Comparison of ENCODE assay signal across 20 cellular contexts in genomic region chr19:2139385-2140192, GRCh38. TPM values are rescaled to one million over a fixed set of nuclear protein-coding genes. Genes with fewer than 3 reads are reported as not detected.
DNase-seq lines count a peak whose midpoint lies in the region; ATAC-seq, FAIRE-seq and TF ChIP-seq lines count a peak whose summit lies in the region.
"Had no signal": no experiment of that assay in that cellular context is flagged by ENCODE, and none has a peak within 500 bp of the region (broad histone marks: within the 10 kb centered on the region; RNA-seq: fewer than 3 reads in every experiment).

No MANE protein-coding gene starts in this region.

- H3K9me3 ChIP-seq in IMR-90 (ENCODE audit: control insufficient read depth, insufficient read depth, low read length) = no peaks in the 10 kb centered on the region
- H3K9me3 ChIP-seq in H1 (ENCODE audit: insufficient read depth in 2 of 2, low read depth in 1 of 2, low read length in 1 of 2) = no peaks in the 10 kb centered on the region
- H3K9me3 ChIP-seq in psoas muscle = no peaks in the 10 kb centered on the region
- H3K9me3 ChIP-seq in thyroid gland = no peaks in the 10 kb centered on the region
- H3K9me3 ChIP-seq: adrenal gland, prostate gland, SK-N-SH, tibial nerve had no signal

- no peaks in the 10 kb centered on the region for H3K27me3 ChIP-seq in IMR-90 (ENCODE audit: control insufficient read depth, insufficient read depth, low read length)
- no peaks in the 10 kb centered on the region; a peak in 1 of 7 replicates for H3K27me3 ChIP-seq in H1 (replicated peaks in 1 of 4; ENCODE audit: control insufficient read depth in 3 of 4, extremely low read depth in 1 of 4, insufficient read depth in 3 of 4, low read length in 3 of 4)
- no peaks in the 10 kb centered on the region for H3K27me3 ChIP-seq in psoas muscle (ENCODE audit: insufficient read depth in 3 of 3, low read length in 2 of 3)
- H3K27me3 ChIP-seq in thyroid gland = no peaks in the 10 kb centered on the region
- H3K27me3 ChIP-seq: adrenal gland, tibial nerve had no signal

- H3K14ac ChIP-seq in IMR-90 (replicated peaks; ENCODE audit: low read depth, low read length) = no peak overlapping the region
- no peak overlapping the region for H3K14ac ChIP-seq in H1 (ENCODE audit: insufficient read length)

- TF ChIP-seq CTCF in IMR-90 (conservative IDR thresholded peaks at IDR 0.05; ENCODE audit: low read depth, low read length) (no peak), H1 (IDR thresholded peaks at IDR 0.05; ENCODE audit: control extremely low read depth in 1 of 3, insufficient read depth in 1 of 3, low read depth in 1 of 3, low read length in 3 of 3) (no peak), psoas muscle (IDR thresholded peaks at IDR 0.05) (no peak), thyroid gland (IDR thresholded peaks at IDR 0.05) (no peak)

- H4K8ac ChIP-seq in IMR-90 (ENCODE audit: low read depth in 2 of 2, low read length in 2 of 2) (no peak overlapping the region), H1 (ENCODE audit: extremely low read depth, insufficient read depth, low read length) (no peak overlapping the region)

- peaks cover 91% of the 10 kb centered on the region for H4K20me1 ChIP-seq in IMR-90 (ENCODE audit: insufficient read depth, low read length)
- peaks cover 24 to 27% of the 10 kb centered on the region in 2 experiments for H4K20me1 ChIP-seq in H1 (replicated peaks in 1 of 2; ENCODE audit: control insufficient read depth in 1 of 2, insufficient read depth in 2 of 2, low read length in 2 of 2)

- TF ChIP-seq POLR2A in IMR-90 (IDR thresholded peaks at IDR 0.05; ENCODE audit: low read depth, low read length) (no peak), H1 (IDR thresholded peaks at IDR 0.05; ENCODE audit: control extremely low read depth in 1 of 2, low read depth in 2 of 2, low read length in 2 of 2) (no peak), thyroid gland (IDR thresholded peaks at IDR 0.05) (no peak)

- peak overlapping the region; percentile 78 for H2AK9ac ChIP-seq in IMR-90 (replicated peaks; ENCODE audit: low read depth, low read length, poor library complexity)

- no peak overlapping the region for H2BK12ac ChIP-seq in H1 (ENCODE audit: low read depth, low read length)

- H3K4me1 ChIP-seq in IMR-90 (ENCODE audit: control insufficient read depth, insufficient read depth, low read length) (no peaks in the 10 kb centered on the region), H1 (replicated peaks in 1 of 4; ENCODE audit: control insufficient read depth in 3 of 4, insufficient read depth in 4 of 4, low read length in 3 of 4) (no peaks in the 10 kb centered on the region), psoas muscle (peaks cover 33% of the 10 kb centered on the region), thyroid gland (peaks cover 0 to 4% of the 10 kb centered on the region in 2 donors)
- H3K4me1 ChIP-seq: adrenal gland, prostate gland had no signal

- H4K5ac ChIP-seq in IMR-90 (ENCODE audit: low read depth, low read length) (no peak overlapping the region), H1 (ENCODE audit: insufficient read length, low read depth, low read length) (no peak overlapping the region)

- H3K23me2 ChIP-seq in H1 (ENCODE audit: low read depth, low read length) = no peaks in the 10 kb centered on the region

- intact Hi-C loops in IMR-90 (cut with micrococcal nuclease) (no loop called here), psoas muscle (cut with DNase I) (no loop called here), thyroid gland (cut with DNase I) (loop anchor here (10.0 kb wide), 1 partner anchor 255 kb away; no protein-coding TSS in a partner anchor)

- ATAC-seq in IMR-90 (ENCODE audit: low read depth) (no peak), psoas muscle (no peak)
- ATAC-seq: naive thymus-derived CD8-positive, alpha-beta T cell had no signal

- H2BK15ac ChIP-seq in IMR-90 (ENCODE audit: low read depth, low read length) (no peak overlapping the region), H1 (ENCODE audit: low read length) (no peak overlapping the region)

- H2AFZ ChIP-seq in IMR-90 (replicated peaks; ENCODE audit: low read length, poor library complexity) (no peak overlapping the region), H1 (ENCODE audit: low read length) (no peak overlapping the region)

- BruUV-seq in IMR-90 (replicated peaks; lab: Mats Ljungman, UMichigan) = no TSS peak

- H3K18ac ChIP-seq in IMR-90 (ENCODE audit: low read depth, low read length) (no peak overlapping the region), H1 (ENCODE audit: extremely low read depth, low read length) (no peak overlapping the region)

- TF ChIP-seq EP300 in H1 (IDR thresholded peaks at IDR 0.05; ENCODE audit: borderline replicate concordance in 1 of 2, low read depth in 2 of 2, low read length in 2 of 2) = no peak

- H2BK120ac ChIP-seq in IMR-90 (ENCODE audit: low read depth, low read length) (no peak overlapping the region), H1 (replicated peaks; ENCODE audit: low read depth, low read length) (no peak overlapping the region)

- H2BK20ac ChIP-seq in IMR-90 (ENCODE audit: low read depth, low read length) (no peak overlapping the region), H1 (ENCODE audit: low read length) (no peak overlapping the region)

- H3K4me3 ChIP-seq in IMR-90 (ENCODE audit: insufficient read depth, low read depth, low read length) (no peak overlapping the region), H1 (ENCODE audit: extremely low read depth in 1 of 4, insufficient read depth in 2 of 4, low read depth in 3 of 4, low read length in 4 of 4) (no peak overlapping the region), psoas muscle (no peak overlapping the region), thyroid gland (replicated peaks in 1 of 3) (no peak overlapping the region)
- H3K4me3 ChIP-seq: adrenal gland, coronary artery, prostate gland, smooth muscle cell, tibial nerve had no signal

- 100% methylated on average over 1 of the region's 23 CpGs; no CpG with 5 or more reads in 1 of the 2 experiments for WGBS in IMR-90 (ENCODE audit: extremely low coverage in 2 of 2, insufficient read length in 1 of 2), 2 experiments
- WGBS in H1 (ENCODE audit: extremely low coverage in 1 of 2, insufficient coverage in 1 of 2, insufficient read length in 1 of 2, insufficient replicate concordance in 2 of 2, low coverage in 1 of 2, low lambda C conversion rate in 2 of 2, missing lambda C conversion rate in 1 of 2), 2 experiments = 90% methylated on average over 23 of the region's 23 CpGs; no CpG with 5 or more reads in 1 of the 2 experiments
- 60 to 74% (median 63%) methylated on average over 22 to 23 of the region's 23 CpGs for WGBS in psoas muscle, 3 donors
- WGBS in thyroid gland, 2 donors = 89 to 91% methylated on average over 17 to 23 of the region's 23 CpGs

- no peak overlapping the region for H2BK5ac ChIP-seq in IMR-90 (ENCODE audit: low read depth, low read length, poor library complexity, severe bottlenecking)
- 0 out of 2 replicates have a peak overlapping the region, but pooled peaks have one; percentile 5 for H2BK5ac ChIP-seq in H1 (ENCODE audit: low read depth, low read length)

- H3K23ac ChIP-seq in IMR-90 (ENCODE audit: low read depth, low read length) = no peak overlapping the region
- H3K23ac ChIP-seq in H1 (ENCODE audit: insufficient read length) = no peak overlapping the region

- H2AK5ac ChIP-seq in IMR-90 (ENCODE audit: low read depth, low read length) = no peak overlapping the region
- no peak overlapping the region for H2AK5ac ChIP-seq in H1 (ENCODE audit: low read depth, low read length)

- in situ Hi-C loops in IMR-90 (cut with MboI; ENCODE audit: low sequenced_read_pairs) = no loop called here

- H3K79me1 ChIP-seq in IMR-90 (ENCODE audit: low read depth in 1 of 2, low read length in 2 of 2) (peaks cover 13 to 47% of the 10 kb centered on the region in 2 experiments), H1 (ENCODE audit: low read depth, low read length) (peaks cover 8% of the 10 kb centered on the region)

- peaks cover 37% of the 10 kb centered on the region for H3K36me3 ChIP-seq in IMR-90 (ENCODE audit: control insufficient read depth, insufficient read depth, low read length)
- peaks cover 9 to 22% (median 13%) of the 10 kb centered on the region in 4 experiments; a peak in 5 of 8 replicates for H3K36me3 ChIP-seq in H1 (ENCODE audit: control insufficient read depth in 2 of 4, insufficient read depth in 4 of 4, low read length in 3 of 4)
- H3K36me3 ChIP-seq in psoas muscle (ENCODE audit: insufficient read depth in 1 of 2, low read depth in 1 of 2) = peaks cover 0 to 42% of the 10 kb centered on the region in 2 donors
- H3K36me3 ChIP-seq in thyroid gland = peaks cover 20 to 26% of the 10 kb centered on the region in 2 donors

- H3K4me2 ChIP-seq in IMR-90 (ENCODE audit: low read depth, low read length) = no peak overlapping the region
- H3K4me2 ChIP-seq in H1 (ENCODE audit: insufficient read depth in 1 of 2, low read depth in 2 of 2, low read length in 2 of 2) = no peak overlapping the region
- H3K4me2 ChIP-seq: SK-N-SH, smooth muscle cell had no signal

- dilution Hi-C loops in IMR-90 (cut with HindIII; ENCODE audit: low sequenced_read_pairs, unreplicated experiment) = no loop called here

- peaks cover 6 to 68% of the 10 kb centered on the region in 2 experiments; a peak in 3 of 4 replicates for H3K79me2 ChIP-seq in H1 (ENCODE audit: control insufficient read depth in 1 of 2, insufficient read depth in 2 of 2, low read length in 2 of 2)

- no peak for FAIRE-seq in H1 (lab: Jason Lieb, UNC)

- POLR2A ChIA-PET in IMR-90 (lab: Charles Lee; ENCODE audit: unreplicated experiment) (no interaction called here), H1 (lab: Charles Lee; ENCODE audit: partially characterized antibody) (interaction anchor here (0.6 kb wide), 1 partner anchor 289 kb away, joined by 6 read pairs; no protein-coding TSS in a partner anchor)

- DNase-seq in IMR-90 = no peak
- no peak for DNase-seq in H1 (ENCODE audit: low read depth in 1 of 2, low spot score in 2 of 2)
- DNase-seq in psoas muscle = no peak
- DNase-seq in T1000 (lab: John Stamatoyannopoulos, UW) = no peak
- no peak for DNase-seq in thyroid gland
- DNase-seq: activated CD4-positive, alpha-beta T cell treated with anti-CD3 and anti-CD28 coated beads, Interleukin-2, amount 50 U/mL, for 4 hours; adrenal gland; CD8-positive, alpha-beta memory T cell; DMS79 treated with DMSO at 0.1 percent for 48 hours; HCEC 1CT; Karpas-422; naive thymus-derived CD8-positive, alpha-beta T cell; NCI-H1930; NCI-H524 treated with DMSO at 0.1 percent for 48 hours; SK-N-SH; stimulated activated CD4-positive, alpha-beta T cell treated with anti-CD3 and anti-CD28 coated beads, Interleukin-2, amount 100 ng/mL, for 48 hours had no signal

- CTCF ChIA-PET in IMR-90 (lab: Yijun Ruan, JAX) (no interaction called here), H1 (lab: Charles Lee; ENCODE audit: partially characterized antibody) (no interaction called here)

- no peak for TF ChIP-seq RAD21 in IMR-90 (IDR thresholded peaks at IDR 0.05; ENCODE audit: low read length)
- TF ChIP-seq RAD21 in H1 (IDR thresholded peaks at IDR 0.05 in 1 of 2, conservative IDR thresholded peaks at IDR 0.05 in 1 of 2; ENCODE audit: low read depth in 2 of 2, low read length in 2 of 2) = no peak

- no peak overlapping the region for H3K9ac ChIP-seq in IMR-90 (ENCODE audit: low read depth, low read length)
- no peak overlapping the region for H3K9ac ChIP-seq in H1 (replicated peaks in 1 of 4; ENCODE audit: extremely low read depth in 1 of 4, low read depth in 3 of 4, low read length in 3 of 4)
- H3K9ac ChIP-seq: SK-N-SH had no signal

- H4K91ac ChIP-seq in IMR-90 (ENCODE audit: insufficient read depth, low read depth, low read length) = no peak overlapping the region
- no peak overlapping the region for H4K91ac ChIP-seq in H1 (replicated peaks; ENCODE audit: insufficient read length, low read length)

- H3K27ac ChIP-seq in IMR-90 (ENCODE audit: insufficient read depth, low read length) (no peak overlapping the region), H1 (ENCODE audit: low read depth, low read length) (no peak overlapping the region), psoas muscle (peak overlapping the region; percentile 84), thyroid gland (no peak overlapping the region)
- H3K27ac ChIP-seq: adrenal gland, coronary artery, prostate gland, tibial nerve had no signal

- H3K4ac ChIP-seq in IMR-90 (ENCODE audit: low read depth, low read length) = no peak overlapping the region
- H3K4ac ChIP-seq in H1 (replicated peaks; ENCODE audit: insufficient read length, low read depth, low read length) = no peak overlapping the region

- H3K56ac ChIP-seq in IMR-90 (ENCODE audit: extremely low read depth, insufficient read depth, low read length) (no peak overlapping the region), H1 (replicated peaks; ENCODE audit: insufficient read length, low read depth, low read length) (no peak overlapping the region)

- no peaks in the 10 kb centered on the region for H3K9me1 ChIP-seq in IMR-90 (ENCODE audit: insufficient read depth, low read length)

RNA-seq across cellular contexts. Expression of gene AP3D1, which starts 11.8 kb away (rescaled TPM):
- 75.3 and 76.1 TPM in 2 replicates for total RNA-seq in IMR-90 (2012; rRNA removed)
- 129 and 132 TPM in 2 replicates for polyA plus RNA-seq in IMR-90 (2012; rRNA removed)
- polyA plus RNA-seq in IMR-90 (2012; cell fraction: cytosol; rRNA removed) = 112 and 149 TPM in 2 replicates
- polyA plus RNA-seq in IMR-90 (2012; cell fraction: nucleus; rRNA removed; ENCODE audit: low replicate concordance) = 165 and 397 TPM in 2 replicates
- 174 and 184 TPM in 2 replicates for total RNA-seq in H1 (2021; fragmentation: NEBNext Ultra II Directional; extraction: Animal tissue kit (Norgen Biotek cat#: 25700))
- polyA plus RNA-seq in H1 (2011; rRNA removed) = 161 and 227 TPM in 2 replicates
- polyA plus RNA-seq in H1 (2011; cell fraction: cytosol; rRNA removed) = 140 TPM
- 430 TPM for polyA plus RNA-seq in H1 (2011; cell fraction: nucleus; rRNA removed)
- 183 to 246 TPM (median 225 TPM) in 4 replicates for polyA plus RNA-seq in H1 (2012, experiment 1 of 2)
- 177 TPM for polyA plus RNA-seq in H1 (2012, experiment 2 of 2)
- polyA plus RNA-seq in H1 (2013, experiment 1 of 2) = 94.5 TPM
- polyA plus RNA-seq in H1 (2013, experiment 2 of 2) = 89.2 TPM
- polyA minus RNA-seq in H1 (2011; rRNA and poly(A)+ RNA removed) = 225 and 237 TPM in 2 replicates
- polyA minus RNA-seq in H1 (2011; cell fraction: cytosol; rRNA and poly(A)+ RNA removed) = 139 TPM
- 125 TPM for polyA minus RNA-seq in H1 (2011; cell fraction: nucleus; rRNA and poly(A)+ RNA removed)
- 100 to 1,000 TPM in 2 of 4 donors, 10 to 100 TPM in 2; 71.9 to 103 (median 91.4) TPM for total RNA-seq in psoas muscle
- polyA plus RNA-seq in psoas muscle = 100 to 1,000 TPM in 1 of 3 donors, 10 to 100 TPM in 2; 51.5 to 120 (median 76.0) TPM
- 100 to 1,000 TPM in 3 of 4 donors, 10 to 100 TPM in 1; 62.5 to 121 (median 118) TPM for total RNA-seq in thyroid gland

RNA-seq across cellular contexts. Expression of gene DOT1L, which starts 24.1 kb away (rescaled TPM):
- total RNA-seq in IMR-90 (2012; rRNA removed) (2.5 TPM in 2 replicates), psoas muscle (10 to 100 TPM; 11.2 to 25.9 (median 22.1) TPM), thyroid gland (10 to 100 TPM; 10.2 to 31.1 (median 17.2) TPM)
- polyA plus RNA-seq in IMR-90 (2012; rRNA removed) (12.6 and 22.0 TPM in 2 replicates), H1 (2011; rRNA removed) (17.5 and 39.8 TPM in 2 replicates), psoas muscle (10 to 100 TPM in 2 of 3 donors, 1 to 10 TPM in 1; 7.6 to 16.3 (median 15.5) TPM)
- 10.1 and 10.4 TPM in 2 replicates for polyA plus RNA-seq in IMR-90 (2012; cell fraction: cytosol; rRNA removed)
- 43.0 and 136 TPM in 2 replicates for polyA plus RNA-seq in IMR-90 (2012; cell fraction: nucleus; rRNA removed; ENCODE audit: low replicate concordance)
- 74.8 and 76.3 TPM in 2 replicates for total RNA-seq in H1 (2021; fragmentation: NEBNext Ultra II Directional; extraction: Animal tissue kit (Norgen Biotek cat#: 25700))
- 28.6 TPM for polyA plus RNA-seq in H1 (2011; cell fraction: cytosol; rRNA removed)
- 232 TPM for polyA plus RNA-seq in H1 (2011; cell fraction: nucleus; rRNA removed)
- polyA plus RNA-seq in H1 (2012, experiment 1 of 2) = 37.0 to 51.6 TPM (median 48.5 TPM) in 4 replicates
- 26.6 TPM for polyA plus RNA-seq in H1 (2012, experiment 2 of 2)
- 36.4 TPM for polyA plus RNA-seq in H1 (2013, experiment 1 of 2)
- 32.3 TPM for polyA plus RNA-seq in H1 (2013, experiment 2 of 2)
- 16.0 and 21.9 TPM in 2 replicates for polyA minus RNA-seq in H1 (2011; rRNA and poly(A)+ RNA removed)
- 24.8 TPM for polyA minus RNA-seq in H1 (2011; cell fraction: cytosol; rRNA and poly(A)+ RNA removed)
- 49.1 TPM for polyA minus RNA-seq in H1 (2011; cell fraction: nucleus; rRNA and poly(A)+ RNA removed)

RNA-seq across cellular contexts. Expression of gene IZUMO4, which starts 42.9 kb away (rescaled TPM):
- total RNA-seq in IMR-90 (2012; rRNA removed) (0.56 and 0.72 TPM in 2 replicates), psoas muscle (1 to 10 TPM in 3 of 4 donors, under 1 TPM in 1; 0.89 to 2.8 (median 1.4) TPM), thyroid gland (1 to 10 TPM; 1.1 to 4.2 (median 2.9) TPM)
- polyA plus RNA-seq in IMR-90 (2012; rRNA removed) (2.8 and 3.4 TPM in 2 replicates), H1 (2011; rRNA removed) (1.9 and 2.3 TPM in 2 replicates), psoas muscle (1 to 10 TPM in 2 of 3 donors, under 1 TPM in 1; 0.69 to 3.0 (median 2.0) TPM)
- polyA plus RNA-seq in IMR-90 (2012; cell fraction: cytosol; rRNA removed) = 0.37 and 1.5 TPM in 2 replicates
- polyA plus RNA-seq in IMR-90 (2012; cell fraction: nucleus; rRNA removed; ENCODE audit: low replicate concordance) = 19.5 and 47.8 TPM in 2 replicates
- 1.3 and 1.8 TPM in 2 replicates for total RNA-seq in H1 (2021; fragmentation: NEBNext Ultra II Directional; extraction: Animal tissue kit (Norgen Biotek cat#: 25700))
- 2.3 TPM for polyA plus RNA-seq in H1 (2011; cell fraction: cytosol; rRNA removed)
- 12.4 TPM for polyA plus RNA-seq in H1 (2011; cell fraction: nucleus; rRNA removed)
- polyA plus RNA-seq in H1 (2012, experiment 1 of 2) = 0.54 to 2.7 TPM (median 2.0 TPM) in 4 replicates
- polyA plus RNA-seq in H1 (2012, experiment 2 of 2) = 1.1 TPM
- polyA plus RNA-seq in H1 (2013, experiment 1 of 2) = 0.95 TPM
- polyA plus RNA-seq in H1 (2013, experiment 2 of 2) = 0.75 TPM
- polyA minus RNA-seq in H1 (2011; rRNA and poly(A)+ RNA removed) = 0.47 TPM in 1 of 2 replicates, not detected in the other
- 1.5 TPM for polyA minus RNA-seq in H1 (2011; cell fraction: cytosol; rRNA and poly(A)+ RNA removed)
- polyA minus RNA-seq in H1 (2011; cell fraction: nucleus; rRNA and poly(A)+ RNA removed) = 2.4 TPM

RNA-seq across cellular contexts. Expression of gene MOB3A, which starts 43.5 kb away (rescaled TPM):
- total RNA-seq in IMR-90 (2012; rRNA removed) (8.9 and 9.3 TPM in 2 replicates), psoas muscle (10 to 100 TPM in 3 of 4 donors, 1 to 10 TPM in 1; 9.9 to 19.8 (median 17.2) TPM), thyroid gland (10 to 100 TPM; 18.5 to 40.4 (median 26.6) TPM)
- polyA plus RNA-seq in IMR-90 (2012; rRNA removed) (26.5 and 28.8 TPM in 2 replicates), H1 (2011; rRNA removed) (9.6 and 10.2 TPM in 2 replicates), psoas muscle (10 to 100 TPM in 2 of 3 donors, 1 to 10 TPM in 1; 8.3 to 13.5 (median 11.3) TPM)
- polyA plus RNA-seq in IMR-90 (2012; cell fraction: cytosol; rRNA removed) = 20.4 and 29.9 TPM in 2 replicates
- 15.3 and 28.7 TPM in 2 replicates for polyA plus RNA-seq in IMR-90 (2012; cell fraction: nucleus; rRNA removed; ENCODE audit: low replicate concordance)
- 9.2 and 9.8 TPM in 2 replicates for total RNA-seq in H1 (2021; fragmentation: NEBNext Ultra II Directional; extraction: Animal tissue kit (Norgen Biotek cat#: 25700))
- polyA plus RNA-seq in H1 (2011; cell fraction: cytosol; rRNA removed) = 5.2 TPM
- polyA plus RNA-seq in H1 (2011; cell fraction: nucleus; rRNA removed) = 8.1 TPM
- 5.2 to 7.4 TPM (median 7.0 TPM) in 4 replicates for polyA plus RNA-seq in H1 (2012, experiment 1 of 2)
- 5.2 TPM for polyA plus RNA-seq in H1 (2012, experiment 2 of 2)
- 7.2 TPM for polyA plus RNA-seq in H1 (2013, experiment 1 of 2)
- polyA plus RNA-seq in H1 (2013, experiment 2 of 2) = 7.5 TPM
- 6.6 and 8.8 TPM in 2 replicates for polyA minus RNA-seq in H1 (2011; rRNA and poly(A)+ RNA removed)
- 7.0 TPM for polyA minus RNA-seq in H1 (2011; cell fraction: cytosol; rRNA and poly(A)+ RNA removed)
- 3.3 TPM for polyA minus RNA-seq in H1 (2011; cell fraction: nucleus; rRNA and poly(A)+ RNA removed)
